In the genomic region with DNA sequence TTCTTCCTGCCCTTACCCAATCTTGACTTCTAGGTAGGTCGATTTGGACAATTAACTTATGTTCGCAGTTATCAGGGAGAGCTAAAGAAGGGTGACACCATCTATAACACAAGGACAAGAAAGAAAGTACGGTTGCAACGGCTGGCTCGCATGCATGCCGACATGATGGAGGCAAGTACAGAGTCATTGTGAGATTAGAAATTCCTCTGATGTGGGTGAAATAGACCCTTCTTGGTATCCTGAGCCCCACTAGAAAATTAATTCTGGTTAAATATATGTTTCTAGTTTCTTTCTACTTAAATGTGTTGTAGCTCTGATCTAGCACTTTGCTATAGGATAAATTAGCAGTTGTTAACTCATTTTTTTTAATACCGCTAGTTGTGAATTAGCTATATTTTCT, we compare ENCODE assay signal across 1 cellular context.
TF ChIP-seq lines count a peak whose summit lies in the region.

No MANE protein-coding gene starts in this region.

TF ChIP-seq in endothelial cell of umbilical vein, 7 proteins besides CTCF, POLR2A, EP300 and RAD21:
- TF ChIP-seq POLR2AphosphoS5 (IDR thresholded peaks at IDR 0.05; ENCODE audit: insufficient read depth, low read depth, low read length) (no peak), GATA2 (IDR thresholded peaks at IDR 0.05; ENCODE audit: insufficient read depth, insufficient read length, low read depth, low read length) (no peak), FOS (IDR thresholded peaks at IDR 0.05; ENCODE audit: borderline replicate concordance, insufficient read depth, low read length) (no peak), MYC (IDR thresholded peaks at IDR 0.05; ENCODE audit: low read depth, low read length) (no peak), JUN (IDR thresholded peaks at IDR 0.05; ENCODE audit: borderline replicate concordance, insufficient read depth, insufficient read length, low read depth) (no peak), EZH2 (IDR thresholded peaks at IDR 0.05; ENCODE audit: borderline replicate concordance, low read depth, low read length, severe bottlenecking) (no peak)
- TF ChIP-seq, protein P1, sequence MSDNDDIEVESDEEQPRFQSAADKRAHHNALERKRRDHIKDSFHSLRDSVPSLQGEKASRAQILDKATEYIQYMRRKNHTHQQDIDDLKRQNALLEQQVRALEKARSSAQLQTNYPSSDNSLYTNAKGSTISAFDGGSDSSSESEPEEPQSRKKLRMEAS (IDR thresholded peaks at IDR 0.05; ENCODE audit: insufficient read depth, insufficient read length), result no peak
